Comparison of ENCODE assay signal across 18 cellular contexts in genomic region chr2:44912660-44913059, GRCh38. TPM values are rescaled to one million over a fixed set of nuclear protein-coding genes. Genes with fewer than 3 reads are reported as not detected.
A peak's percentile ranks its signal among the peaks of the same experiment; 100 is the strongest.
DNase-seq lines count a peak whose midpoint lies in the region; ATAC-seq and TF ChIP-seq lines count a peak whose summit lies in the region.
"Had no signal": no experiment of that assay in that cellular context is flagged by ENCODE, and none has a peak within 500 bp of the region (broad histone marks: within the 10 kb centered on the region; RNA-seq: fewer than 3 reads in every experiment).

No MANE protein-coding gene starts in this region.

- TF ChIP-seq POLR2A in NB4 (IDR thresholded peaks at IDR 0.05; ENCODE audit: extremely low read depth, insufficient read length): no peak

- no peak for ATAC-seq in GM19023 (IDR thresholded peaks at IDR 0.05; ENCODE audit: unreplicated experiment)
- no peak for ATAC-seq in GM21737 (IDR thresholded peaks at IDR 0.05; ENCODE audit: unreplicated experiment)
- no peak for ATAC-seq in esophagus mucosa
- no peak for ATAC-seq in HG03342 (IDR thresholded peaks at IDR 0.05; ENCODE audit: unreplicated experiment)
- ATAC-seq: left lobe of liver had no signal

- H3K4me3 ChIP-seq in NB4 (ENCODE audit: low read depth, low read length): no peak overlapping the region
- H3K4me3 ChIP-seq: adrenal gland had no signal

- no peak for TF ChIP-seq CTCF in NB4 (IDR thresholded peaks at IDR 0.05; ENCODE audit: low read depth, low read length)

- DNase-seq in GM04504 (ENCODE audit: low read depth) (peak; percentile 28), NB4 (ENCODE audit: low read depth) (peak; percentile 71), fibroblast of gingiva (ENCODE audit: low read depth) (peak; percentile 99), renal cortical epithelial cell (ENCODE audit: low read depth) (peak; percentile 21)
- DNase-seq: activated CD4-positive, alpha-beta T cell treated with anti-CD3 and anti-CD28 coated beads, Interleukin-2, amount 50 U/mL, for 1 hour; activated T-cell treated with anti-CD3 and anti-CD28 coated beads, Interleukin-2, amount 50 U/mL, for 48 hours; adrenal gland; CD8-positive, alpha-beta memory T cell; NCI-H2029 treated with DMSO at 0.1 percent for 48 hours; posterior cingulate gyrus; SIG-M5; T-helper 9 cell had no signal

RNA-seq across cellular contexts. Expression of gene SIX3, which starts 28.8 kb away (rescaled TPM):
- not detected in 2 replicates for total RNA-seq in renal cortical epithelial cell
- not detected for total RNA-seq in esophagus mucosa
- total RNA-seq: adrenal gland; CD8-positive, alpha-beta memory T cell; epithelial cell of proximal tubule; left lobe of liver had no signal

Comparison
In these comparisons a context has a peak if more than half of its experiments do, and no peak if none do; other contexts are left out.
1. DNase-seq: peak in every context shown above with its lines; median percentile 99 in fibroblast of gingiva; 71 in NB4; 28 in GM04504; 21 in renal cortical epithelial cell.